18 cellular contexts compared by ENCODE assay signal in genomic region chr3:9064251-9064650, GRCh38.
DNase-seq lines count a peak whose midpoint lies in the region; ATAC-seq and TF ChIP-seq lines count a peak whose summit lies in the region.
"Had no signal": no experiment of that assay in that cellular context is flagged by ENCODE, and none has a peak within 500 bp of the region (broad histone marks: within the 10 kb centered on the region; RNA-seq: fewer than 3 reads in every experiment).

No MANE protein-coding gene starts in this region.

- H3K27me3 Mint-ChIP-seq in brain (no peaks in the 10 kb centered on the region), glutamatergic neuron (ENCODE audit: unreplicated experiment) (peaks cover 13% of the 10 kb centered on the region)
- H3K27me3 Mint-ChIP-seq: CD4-positive, CD25-positive, alpha-beta regulatory T cell had no signal

- H3K9me3 ChIP-seq in sigmoid colon = no peaks in the 10 kb centered on the region

- DNase-seq in G401 (ENCODE audit: low spot score) = peak; percentile 28
- DNase-seq in glutamatergic neuron = no peak
- peak; percentile 58 for DNase-seq in sigmoid colon
- no peak for DNase-seq in GM20000 (ENCODE audit: low spot score)
- no peak for DNase-seq in SW480 (ENCODE audit: low spot score)
- DNase-seq: C1 segment of cervical spinal cord; CD4-positive, CD25-positive, alpha-beta regulatory T cell; CD8-positive, alpha-beta memory T cell; COR-L47; DMS 273 treated with DMSO at 0.1 percent for 48 hours; DMS53; DND-41; EL; GOT3; H9 had no signal

- no peak for TF ChIP-seq EP300 in sigmoid colon (IDR thresholded peaks at IDR 0.05)

- H3K27ac ChIP-seq in sigmoid colon = no peak overlapping the region

- H3K9me3 Mint-ChIP-seq in brain (peaks cover 3 to 26% (median 13%) of the 10 kb centered on the region in 5 experiments), glutamatergic neuron (ENCODE audit: unreplicated experiment) (peaks cover 29% of the 10 kb centered on the region)

- no peak for ATAC-seq in HG03196 (IDR thresholded peaks at IDR 0.05; ENCODE audit: unreplicated experiment)

- H3K27ac Mint-ChIP-seq in brain (peak overlapping the region in 4 of 5 experiments; percentile 16 to 82 (median 60)), glutamatergic neuron (ENCODE audit: unreplicated experiment) (peak overlapping the region; percentile 75)
- H3K27ac Mint-ChIP-seq: B cell; CD8-positive, alpha-beta memory T cell; H9 had no signal

- TF ChIP-seq CTCF in brain (conservative IDR thresholded peaks at IDR 0.05) (no peak), glutamatergic neuron (IDR thresholded peaks at IDR 0.05; ENCODE audit: partially characterized antibody, unreplicated experiment) (no peak), sigmoid colon (IDR thresholded peaks at IDR 0.05) (no peak), GM20000 (IDR thresholded peaks at IDR 0.05; ENCODE audit: extremely low read depth, missing control alignments) (no peak)

- peaks cover 16% of the 10 kb centered on the region for H3K4me1 Mint-ChIP-seq in brain
- peaks cover 15% of the 10 kb centered on the region for H3K4me1 Mint-ChIP-seq in glutamatergic neuron (ENCODE audit: low read depth, unreplicated experiment)
- H3K4me1 Mint-ChIP-seq: B cell; CD4-positive, CD25-positive, alpha-beta regulatory T cell; CD8-positive, alpha-beta memory T cell had no signal

- H3K4me3 Mint-ChIP-seq in brain = no peak overlapping the region
- peak overlapping the region; percentile 38 for H3K4me3 Mint-ChIP-seq in glutamatergic neuron (ENCODE audit: unreplicated experiment)
- H3K4me3 Mint-ChIP-seq: B cell; CD4-positive, CD25-positive, alpha-beta regulatory T cell; CD8-positive, alpha-beta memory T cell; H9 had no signal

- intact Hi-C loops in sigmoid colon (cut with DNase I) = no loop called here

- H3K4me1 ChIP-seq in sigmoid colon = no peaks in the 10 kb centered on the region

- WGBS in sigmoid colon, 2 donors = 93% methylated on average over 9 of the region's 9 CpGs

- no peak overlapping the region for H3K4me3 ChIP-seq in sigmoid colon

- in situ Hi-C loops in G401 (cut with HindIII; ENCODE audit: low sequenced_read_pairs) = no loop called here

- no peaks in the 10 kb centered on the region for H3K27me3 ChIP-seq in sigmoid colon

- no peaks in the 10 kb centered on the region for H3K36me3 ChIP-seq in sigmoid colon

- H3K36me3 Mint-ChIP-seq in brain (peaks cover 61% of the 10 kb centered on the region), glutamatergic neuron (ENCODE audit: unreplicated experiment) (peaks cover 34% of the 10 kb centered on the region)

- no peak for TF ChIP-seq POLR2A in sigmoid colon (IDR thresholded peaks at IDR 0.05)

Comparison
In these comparisons a context has a peak if more than half of its experiments do, and no peak if none do; other contexts are left out.
1. DNase-seq: peak in G401 (single experiment) and sigmoid colon (single experiment); none in glutamatergic neuron (single experiment), GM20000 (single experiment) and SW480 (single experiment).